In the genomic region with DNA sequence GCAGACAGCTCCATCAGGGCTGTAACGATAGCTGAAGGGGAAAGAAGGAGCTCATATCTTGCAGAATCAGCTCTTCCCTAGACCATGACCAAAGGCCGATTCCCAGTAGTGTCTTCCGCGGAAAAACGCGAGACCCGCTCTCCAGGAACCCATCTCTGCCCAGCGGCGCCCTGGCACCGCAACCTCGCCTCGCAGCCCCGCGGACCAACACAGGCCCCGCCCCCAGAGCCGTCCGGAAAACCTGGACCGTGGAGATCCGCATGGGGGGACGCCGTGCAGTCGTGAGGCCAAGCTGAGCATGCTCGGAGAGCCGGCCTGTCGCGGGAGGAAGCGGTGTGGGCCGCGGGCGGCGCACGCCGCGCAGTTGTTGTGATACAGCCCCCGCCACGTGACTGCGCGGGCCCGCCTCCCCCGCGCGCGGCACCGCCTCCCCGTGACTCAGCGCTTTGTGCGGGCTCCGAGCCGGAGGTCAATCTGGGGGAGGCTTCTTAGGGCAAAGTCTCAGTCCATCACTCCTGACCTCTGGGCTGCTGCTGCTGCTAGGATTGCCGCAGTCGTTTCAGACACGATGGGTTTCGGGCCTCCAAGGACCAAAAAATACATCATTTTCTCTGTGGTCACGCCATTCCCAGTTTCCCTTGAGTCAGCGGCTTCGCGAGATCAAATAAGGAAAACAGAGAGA, we compare ENCODE assay signal across 1 cellular context.
TF ChIP-seq lines count a peak whose summit lies in the region.

No MANE protein-coding gene starts in this region.

TF ChIP-seq in K562, 482 proteins besides CTCF, POLR2A, EP300 and RAD21 (continued from another document and continues in another):
- no peak for TF ChIP-seq PRPF4 (IDR thresholded peaks at IDR 0.05; ENCODE audit: insufficient read depth, low read depth, low read length, poor library complexity, severe bottlenecking)
- no peak for TF ChIP-seq ZNF644 (tag; IDR thresholded peaks at IDR 0.05; ENCODE audit: low read depth)
- TF ChIP-seq SRSF7 (optimal IDR thresholded peaks at IDR 0.05; ENCODE audit: low read depth, low read length): no peak
- TF ChIP-seq SMARCB1 (IDR thresholded peaks at IDR 0.05; ENCODE audit: insufficient read length, low read depth): no peak
- no peak for TF ChIP-seq SUPT5H (IDR thresholded peaks at IDR 0.05)
- no peak for TF ChIP-seq ZNF41 (CRISPR knock-in tag; conservative IDR thresholded peaks at IDR 0.05)
- TF ChIP-seq, protein P1, sequence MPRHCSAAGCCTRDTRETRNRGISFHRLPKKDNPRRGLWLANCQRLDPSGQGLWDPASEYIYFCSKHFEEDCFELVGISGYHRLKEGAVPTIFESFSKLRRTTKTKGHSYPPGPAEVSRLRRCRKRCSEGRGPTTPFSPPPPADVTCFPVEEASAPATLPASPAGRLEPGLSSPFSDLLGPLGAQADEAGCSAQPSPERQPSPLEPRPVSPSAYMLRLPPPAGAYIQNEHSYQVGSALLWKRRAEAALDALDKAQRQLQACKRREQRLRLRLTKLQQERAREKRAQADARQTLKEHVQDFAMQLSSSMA (CRISPR knock-in tag; IDR thresholded peaks at IDR 0.05): no peak
- no peak for TF ChIP-seq COPS2 (conservative IDR thresholded peaks at IDR 0.05)
- TF ChIP-seq MEIS2 (IDR thresholded peaks at IDR 0.05; ENCODE audit: partially characterized antibody): peak; percentile 80
- TF ChIP-seq TFAM (CRISPR knock-in tag; conservative IDR thresholded peaks at IDR 0.05): no peak
- TF ChIP-seq VEZF1 (CRISPR knock-in tag; IDR thresholded peaks at IDR 0.05): peak; percentile 89
- peak; percentile 61; the same call in 1 of the 2 replicates for TF ChIP-seq CHD2 (IDR thresholded peaks at IDR 0.05; ENCODE audit: low read depth, low read length)
- TF ChIP-seq TRIM24 (IDR thresholded peaks at IDR 0.05): peak in 1 of 2 experiments; percentile 65; a peak in 1 of 4 replicates
- no peak for TF ChIP-seq PHB2 (IDR thresholded peaks at IDR 0.05; ENCODE audit: low read depth)
- TF ChIP-seq XRCC3 (IDR thresholded peaks at IDR 0.05): no peak
- no peak for TF ChIP-seq ZNF584 (CRISPR knock-in tag; IDR thresholded peaks at IDR 0.05; ENCODE audit: low read depth)
- TF ChIP-seq SNAPC5 (CRISPR knock-in tag; IDR thresholded peaks at IDR 0.05): no peak
- peak; percentile 35; the same call in 1 of the 2 replicates for TF ChIP-seq RFX5 (IDR thresholded peaks at IDR 0.05; ENCODE audit: low read depth, low read length)
- no peak for TF ChIP-seq BDP1 (IDR thresholded peaks at IDR 0.05; ENCODE audit: insufficient read depth, insufficient read length)
- no peak for TF ChIP-seq ZNF609 (CRISPR knock-in tag; IDR thresholded peaks at IDR 0.05; ENCODE audit: borderline replicate concordance)
- TF ChIP-seq, protein P2, sequence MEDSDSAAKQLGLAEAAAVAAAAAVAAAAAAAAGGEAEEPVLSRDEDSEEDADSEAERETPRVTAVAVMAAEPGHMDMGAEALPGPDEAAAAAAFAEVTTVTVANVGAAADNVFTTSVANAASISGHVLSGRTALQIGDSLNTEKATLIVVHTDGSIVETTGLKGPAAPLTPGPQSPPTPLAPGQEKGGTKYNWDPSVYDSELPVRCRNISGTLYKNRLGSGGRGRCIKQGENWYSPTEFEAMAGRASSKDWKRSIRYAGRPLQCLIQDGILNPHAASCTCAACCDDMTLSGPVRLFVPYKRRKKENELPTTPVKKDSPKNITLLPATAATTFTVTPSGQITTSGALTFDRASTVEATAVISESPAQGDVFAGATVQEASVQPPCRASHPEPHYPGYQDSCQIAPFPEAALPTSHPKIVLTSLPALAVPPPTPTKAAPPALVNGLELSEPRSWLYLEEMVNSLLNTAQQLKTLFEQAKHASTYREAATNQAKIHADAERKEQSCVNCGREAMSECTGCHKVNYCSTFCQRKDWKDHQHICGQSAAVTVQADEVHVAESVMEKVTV (CRISPR knock-in tag; IDR thresholded peaks at IDR 0.05): peak; percentile 52
- TF ChIP-seq IRF2 (CRISPR knock-in tag; IDR thresholded peaks at IDR 0.05): no peak
- TF ChIP-seq BHLHE40 (IDR thresholded peaks at IDR 0.05; ENCODE audit: low read length): peak; percentile 99
- TF ChIP-seq ZNF280A (IDR thresholded peaks at IDR 0.05; ENCODE audit: low read depth, partially characterized antibody): no peak
- peak; percentile 87; the same call in 1 of the 2 replicates for TF ChIP-seq ATF7 (IDR thresholded peaks at IDR 0.05)
- TF ChIP-seq ZBTB2 (IDR thresholded peaks at IDR 0.05): peak; percentile 80
- TF ChIP-seq, protein P3, sequence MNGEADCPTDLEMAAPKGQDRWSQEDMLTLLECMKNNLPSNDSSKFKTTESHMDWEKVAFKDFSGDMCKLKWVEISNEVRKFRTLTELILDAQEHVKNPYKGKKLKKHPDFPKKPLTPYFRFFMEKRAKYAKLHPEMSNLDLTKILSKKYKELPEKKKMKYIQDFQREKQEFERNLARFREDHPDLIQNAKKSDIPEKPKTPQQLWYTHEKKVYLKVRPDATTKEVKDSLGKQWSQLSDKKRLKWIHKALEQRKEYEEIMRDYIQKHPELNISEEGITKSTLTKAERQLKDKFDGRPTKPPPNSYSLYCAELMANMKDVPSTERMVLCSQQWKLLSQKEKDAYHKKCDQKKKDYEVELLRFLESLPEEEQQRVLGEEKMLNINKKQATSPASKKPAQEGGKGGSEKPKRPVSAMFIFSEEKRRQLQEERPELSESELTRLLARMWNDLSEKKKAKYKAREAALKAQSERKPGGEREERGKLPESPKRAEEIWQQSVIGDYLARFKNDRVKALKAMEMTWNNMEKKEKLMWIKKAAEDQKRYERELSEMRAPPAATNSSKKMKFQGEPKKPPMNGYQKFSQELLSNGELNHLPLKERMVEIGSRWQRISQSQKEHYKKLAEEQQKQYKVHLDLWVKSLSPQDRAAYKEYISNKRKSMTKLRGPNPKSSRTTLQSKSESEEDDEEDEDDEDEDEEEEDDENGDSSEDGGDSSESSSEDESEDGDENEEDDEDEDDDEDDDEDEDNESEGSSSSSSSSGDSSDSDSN (IDR thresholded peaks at IDR 0.05; ENCODE audit: borderline replicate concordance in 1 of 2, low read depth in 2 of 2, low read length in 2 of 2): peak; percentile 24 to 51; a peak in 1 of 4 replicates
- no peak for TF ChIP-seq MCM5 (IDR thresholded peaks at IDR 0.05; ENCODE audit: low read depth)
- TF ChIP-seq ETS2 (tag; IDR thresholded peaks at IDR 0.05; ENCODE audit: borderline replicate concordance, poor library complexity, severe bottlenecking): no peak
- no peak for TF ChIP-seq TAF7 (tag; IDR thresholded peaks at IDR 0.05)
- TF ChIP-seq, protein P4, sequence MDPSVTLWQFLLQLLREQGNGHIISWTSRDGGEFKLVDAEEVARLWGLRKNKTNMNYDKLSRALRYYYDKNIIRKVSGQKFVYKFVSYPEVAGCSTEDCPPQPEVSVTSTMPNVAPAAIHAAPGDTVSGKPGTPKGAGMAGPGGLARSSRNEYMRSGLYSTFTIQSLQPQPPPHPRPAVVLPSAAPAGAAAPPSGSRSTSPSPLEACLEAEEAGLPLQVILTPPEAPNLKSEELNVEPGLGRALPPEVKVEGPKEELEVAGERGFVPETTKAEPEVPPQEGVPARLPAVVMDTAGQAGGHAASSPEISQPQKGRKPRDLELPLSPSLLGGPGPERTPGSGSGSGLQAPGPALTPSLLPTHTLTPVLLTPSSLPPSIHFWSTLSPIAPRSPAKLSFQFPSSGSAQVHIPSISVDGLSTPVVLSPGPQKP (CRISPR knock-in tag; IDR thresholded peaks at IDR 0.05): no peak
- no peak for TF ChIP-seq HDAC8 (tag; IDR thresholded peaks at IDR 0.05)
- peak; percentile 100 for TF ChIP-seq CCNT2 (IDR thresholded peaks at IDR 0.05; ENCODE audit: borderline replicate concordance, extremely low read depth, insufficient read length, low read depth, low read length)
- TF ChIP-seq TAF9B (IDR thresholded peaks at IDR 0.05; ENCODE audit: partially characterized antibody): no peak
- TF ChIP-seq, protein P5, sequence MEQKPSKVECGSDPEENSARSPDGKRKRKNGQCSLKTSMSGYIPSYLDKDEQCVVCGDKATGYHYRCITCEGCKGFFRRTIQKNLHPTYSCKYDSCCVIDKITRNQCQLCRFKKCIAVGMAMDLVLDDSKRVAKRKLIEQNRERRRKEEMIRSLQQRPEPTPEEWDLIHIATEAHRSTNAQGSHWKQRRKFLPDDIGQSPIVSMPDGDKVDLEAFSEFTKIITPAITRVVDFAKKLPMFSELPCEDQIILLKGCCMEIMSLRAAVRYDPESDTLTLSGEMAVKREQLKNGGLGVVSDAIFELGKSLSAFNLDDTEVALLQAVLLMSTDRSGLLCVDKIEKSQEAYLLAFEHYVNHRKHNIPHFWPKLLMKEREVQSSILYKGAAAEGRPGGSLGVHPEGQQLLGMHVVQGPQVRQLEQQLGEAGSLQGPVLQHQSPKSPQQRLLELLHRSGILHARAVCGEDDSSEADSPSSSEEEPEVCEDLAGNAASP (IDR thresholded peaks at IDR 0.05): no peak
- TF ChIP-seq HNRNPLL (IDR thresholded peaks at IDR 0.05; ENCODE audit: low read depth, low read length, poor library complexity, severe bottlenecking): peak; percentile 91
- TF ChIP-seq NR2C2 (CRISPR knock-in tag; IDR thresholded peaks at IDR 0.05): peak; percentile 56; the same call in 1 of the 2 replicates
- TF ChIP-seq NR2C2 (tag; IDR thresholded peaks at IDR 0.05): peak; percentile 95
- no peak for TF ChIP-seq PHB (CRISPR knock-in tag; IDR thresholded peaks at IDR 0.05)
- TF ChIP-seq SMAD4 (CRISPR knock-in tag; conservative IDR thresholded peaks at IDR 0.05): peak; percentile 87
- TF ChIP-seq, protein P6, sequence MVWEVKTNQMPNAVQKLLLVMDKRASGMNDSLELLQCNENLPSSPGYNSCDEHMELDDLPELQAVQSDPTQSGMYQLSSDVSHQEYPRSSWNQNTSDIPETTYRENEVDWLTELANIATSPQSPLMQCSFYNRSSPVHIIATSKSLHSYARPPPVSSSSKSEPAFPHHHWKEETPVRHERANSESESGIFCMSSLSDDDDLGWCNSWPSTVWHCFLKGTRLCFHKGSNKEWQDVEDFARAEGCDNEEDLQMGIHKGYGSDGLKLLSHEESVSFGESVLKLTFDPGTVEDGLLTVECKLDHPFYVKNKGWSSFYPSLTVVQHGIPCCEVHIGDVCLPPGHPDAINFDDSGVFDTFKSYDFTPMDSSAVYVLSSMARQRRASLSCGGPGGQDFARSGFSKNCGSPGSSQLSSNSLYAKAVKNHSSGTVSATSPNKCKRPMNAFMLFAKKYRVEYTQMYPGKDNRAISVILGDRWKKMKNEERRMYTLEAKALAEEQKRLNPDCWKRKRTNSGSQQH (CRISPR knock-in tag; IDR thresholded peaks at IDR 0.05): no peak
- TF ChIP-seq HMG20B (CRISPR knock-in tag; IDR thresholded peaks at IDR 0.05): no peak
